Comparison of ENCODE assay signal across 20 cellular contexts in genomic region chr2:167814881-167815718, GRCh38.
DNase-seq lines count a peak whose midpoint lies in the region; ATAC-seq and TF ChIP-seq lines count a peak whose summit lies in the region.
"Had no signal": no experiment of that assay in that cellular context is flagged by ENCODE, and none has a peak within 500 bp of the region (broad histone marks: within the 10 kb centered on the region; RNA-seq: fewer than 3 reads in every experiment).

No MANE protein-coding gene starts in this region.

- POLR2A ChIA-PET in WTC11 (lab: Charles Lee): no interaction called here

- H3K27ac Mint-ChIP-seq in WTC11 (no peak overlapping the region), type B pancreatic cell (peak overlapping the region; percentile 75)
- H3K27ac Mint-ChIP-seq: activated CD4-positive, alpha-beta memory T cell treated with anti-CD3 and anti-CD28 coated beads, Interleukin-2, amount 10 ng/mL, durations not matched to agents 7 days and 5 days; activated naive CD8-positive, alpha-beta T cell; B cell had no signal

- ATAC-seq in GM19468 (IDR thresholded peaks at IDR 0.05; ENCODE audit: extremely low read depth, unreplicated experiment) (peak; percentile 36), HG03097 (IDR thresholded peaks at IDR 0.05; ENCODE audit: low FRiP score, unreplicated experiment) (peak; percentile 80), WTC11 (no peak), GM21447 (IDR thresholded peaks at IDR 0.05; ENCODE audit: unreplicated experiment) (no peak)
- ATAC-seq: activated T-cell treated with anti-CD3 and anti-CD28 coated beads, Interleukin-2, amount 50 U/mL, for 4 hours; heart right ventricle had no signal

- H3K9me3 Mint-ChIP-seq in WTC11 (peaks cover 8% of the 10 kb centered on the region), type B pancreatic cell (no peaks in the 10 kb centered on the region)
- H3K9me3 Mint-ChIP-seq: activated CD4-positive, alpha-beta memory T cell treated with anti-CD3 and anti-CD28 coated beads, Interleukin-2, amount 10 ng/mL, durations not matched to agents 7 days and 5 days; activated T-cell treated with anti-CD3 and anti-CD28 coated beads, Interleukin-2, amount 50 U/mL, for 4 hours had no signal

- CTCF ChIA-PET in WTC11 (lab: Charles Lee): interaction anchor here (1.3 kb wide), 1 partner anchor 304 kb away, joined by 5 read pairs; no protein-coding TSS in a partner anchor

- no peaks in the 10 kb centered on the region for H3K27me3 Mint-ChIP-seq in WTC11 (ENCODE audit: low read depth)
- H3K27me3 Mint-ChIP-seq in type B pancreatic cell: no peaks in the 10 kb centered on the region

- no peak for DNase-seq in WTC11 (ENCODE audit: low spot score)
- DNase-seq in type B pancreatic cell (ENCODE audit: extremely low spot score, unreplicated experiment): no peak
- no peak for DNase-seq in SW480 (ENCODE audit: low spot score)
- DNase-seq in ecto neural progenitor cell (ENCODE audit: low spot score): no peak
- DNase-seq: activated CD4-positive, alpha-beta memory T cell treated with anti-CD3 and anti-CD28 coated beads, Interleukin-2, amount 10 ng/mL, durations not matched to agents 7 days and 5 days; activated T-cell treated with anti-CD3 and anti-CD28 coated beads, Interleukin-2, amount 50 U/mL, for 4 hours; Calu3; GDM1; heart right ventricle; Kasumi-1; midbrain; NCI-H1417; NCI-H226; stimulated activated CD4-positive, alpha-beta T cell treated with anti-CD3 and anti-CD28 coated beads, Interleukin-4, amount 100 ng/mL, for 24 hours; SW 1271 had no signal

- H3K36me3 Mint-ChIP-seq in WTC11 (peaks cover 13% of the 10 kb centered on the region), type B pancreatic cell (no peaks in the 10 kb centered on the region)
- H3K36me3 Mint-ChIP-seq: activated naive CD8-positive, alpha-beta T cell had no signal

- H3K4me3 Mint-ChIP-seq in WTC11: no peak overlapping the region
- H3K4me3 Mint-ChIP-seq in type B pancreatic cell: no peak overlapping the region
- H3K4me3 Mint-ChIP-seq: activated CD4-positive, alpha-beta memory T cell treated with anti-CD3 and anti-CD28 coated beads, Interleukin-2, amount 10 ng/mL, durations not matched to agents 7 days and 5 days; activated naive CD8-positive, alpha-beta T cell; activated T-cell treated with anti-CD3 and anti-CD28 coated beads, Interleukin-2, amount 50 U/mL, for 4 hours; B cell had no signal

- TF ChIP-seq CTCF in WTC11 (IDR thresholded peaks at IDR 0.05): no peak
- no peak for TF ChIP-seq CTCF in type B pancreatic cell (conservative IDR thresholded peaks at IDR 0.05)

- H3K4me1 Mint-ChIP-seq in WTC11: 0 out of 2 replicates have a peak, but pooled peaks cover 2% of the 10 kb centered on the region
- H3K4me1 Mint-ChIP-seq in type B pancreatic cell (ENCODE audit: unreplicated experiment): peaks cover 8% of the 10 kb centered on the region
- H3K4me1 Mint-ChIP-seq: activated CD4-positive, alpha-beta memory T cell treated with anti-CD3 and anti-CD28 coated beads, Interleukin-2, amount 10 ng/mL, durations not matched to agents 7 days and 5 days; B cell had no signal

TF ChIP-seq in WTC11, 78 proteins besides CTCF, POLR2A, EP300 and RAD21:
- TF ChIP-seq NFE2L1 (CRISPR knock-in tag; IDR thresholded peaks at IDR 0.05): no peak
- peak; percentile 56; the same call in 1 of the 2 replicates for TF ChIP-seq GABPB1 (CRISPR knock-in tag; IDR thresholded peaks at IDR 0.05)
TF ChIP-seq in WTC11: peak in this region for 1.

Comparison
In these comparisons a context has a peak if more than half of its experiments do, and no peak if none do; other contexts are left out.
1. ATAC-seq: peak in GM19468 (single experiment) and HG03097 (single experiment); none in WTC11 (single experiment) and GM21447 (single experiment).